9 cellular contexts compared by ENCODE assay signal in genomic region chr17:76562734-76563148, GRCh38. TPM values are rescaled to one million over a fixed set of nuclear protein-coding genes. Genes with fewer than 3 reads are reported as not detected.
A peak's percentile ranks its signal among the peaks of the same experiment; 100 is the strongest.
DNase-seq lines count a peak whose midpoint lies in the region; ATAC-seq, FAIRE-seq and TF ChIP-seq lines count a peak whose summit lies in the region.
"Had no signal": no experiment of that assay in that cellular context is flagged by ENCODE, and none has a peak within 500 bp of the region (broad histone marks: within the 10 kb centered on the region; RNA-seq: fewer than 3 reads in every experiment).

No MANE protein-coding gene starts in this region.

- peak overlapping the region; percentile 28 for H3K27ac Mint-ChIP-seq in endothelial cell (ENCODE audit: unreplicated experiment)

- TF ChIP-seq CTCF in endothelial cell (IDR thresholded peaks at IDR 0.05; ENCODE audit: unreplicated experiment) = no peak

- H3K4me3 ChIP-seq in SJSA1 = no peak overlapping the region

- peak overlapping the region; percentile 17 for H3K4me3 Mint-ChIP-seq in endothelial cell (ENCODE audit: unreplicated experiment)

- FAIRE-seq in urothelium cell line (lab: Jason Lieb, UNC) = no peak

- H3K9me3 ChIP-seq in SJSA1 (replicated peaks) = no peaks in the 10 kb centered on the region

- no peak overlapping the region for H3K27ac ChIP-seq in SJSA1

- DNase-seq in Daoy (ENCODE audit: low read depth) (peak; percentile 85), SJSA1 (ENCODE audit: low read depth in 1 of 2, low spot score in 2 of 2) (peak; percentile 83 to 86), endothelial cell (ENCODE audit: low spot score) (no peak), occipital lobe (lab: John Stamatoyannopoulos, UW) (peak; percentile 44), urothelium cell line (ENCODE audit: low spot score) (no peak), DMS153 treated with DMSO at 0.1 percent for 48 hours (lab: John Stamatoyannopoulos, UW; ENCODE audit: unreplicated experiment) (no peak), OCI-M1 (lab: John Stamatoyannopoulos, UW) (no peak)

- peaks cover 82% of the 10 kb centered on the region for H3K36me3 ChIP-seq in SJSA1

- peaks cover 22% of the 10 kb centered on the region for H3K4me1 Mint-ChIP-seq in endothelial cell (ENCODE audit: unreplicated experiment)

- no peaks in the 10 kb centered on the region for H3K27me3 ChIP-seq in SJSA1 (replicated peaks)

- peaks cover 3% of the 10 kb centered on the region for H3K27me3 Mint-ChIP-seq in endothelial cell (ENCODE audit: unreplicated experiment)

- H3K36me3 Mint-ChIP-seq in endothelial cell (ENCODE audit: low read depth, unreplicated experiment) = peaks cover 16% of the 10 kb centered on the region

- no peaks in the 10 kb centered on the region for H3K9me3 Mint-ChIP-seq in endothelial cell (ENCODE audit: unreplicated experiment)

- peaks cover 52% of the 10 kb centered on the region for H3K4me1 ChIP-seq in SJSA1 (replicated peaks)

- ATAC-seq in GM21528 (IDR thresholded peaks at IDR 0.05; ENCODE audit: low FRiP score, unreplicated experiment) = no peak

RNA-seq across cellular contexts. Expression of gene PRCD, which starts 22.9 kb away (rescaled TPM):
- total RNA-seq in Daoy (2014; rRNA removed; shearing (Covaris generic)) = 0.51 TPM in 1 of 2 replicates, not detected in the other
- 0.13 TPM in 1 of 2 replicates, not detected in the other for total RNA-seq in SJSA1 (2014; rRNA removed; shearing (Covaris generic))
- total RNA-seq in endothelial cell (ENCODE audit: unreplicated experiment) = 0.54 TPM
- 1.9 TPM for total RNA-seq in occipital lobe
- total RNA-seq: T-helper 1 cell treated with Interleukin-12 subunit alpha and Interleukin-12 subunit beta and Interleukin-4 antibody, amounts not matched to agents 30 ng/mL and 1 ng/mL, for 36 hours had no signal

RNA-seq across cellular contexts. Expression of gene ST6GALNAC2, which starts 22.9 kb away (rescaled TPM):
- total RNA-seq in Daoy (2014; rRNA removed; shearing (Covaris generic)) = 0.24 and 0.40 TPM in 2 replicates
- total RNA-seq in SJSA1 (2014; rRNA removed; shearing (Covaris generic)) = 0.84 TPM in 1 of 2 replicates, not detected in the other
- total RNA-seq in endothelial cell (ENCODE audit: unreplicated experiment) = 2.2 TPM
- total RNA-seq in occipital lobe = not detected
- total RNA-seq: T-helper 1 cell treated with Interleukin-12 subunit alpha and Interleukin-12 subunit beta and Interleukin-4 antibody, amounts not matched to agents 30 ng/mL and 1 ng/mL, for 36 hours had no signal

RNA-seq across cellular contexts. Expression of gene CYGB, which starts 25.2 kb away (rescaled TPM):
- 8.3 and 16.0 TPM in 2 replicates for total RNA-seq in Daoy (2014; rRNA removed; shearing (Covaris generic))
- total RNA-seq in SJSA1 (2014; rRNA removed; shearing (Covaris generic)) = 4.4 and 5.2 TPM in 2 replicates
- total RNA-seq in endothelial cell (ENCODE audit: unreplicated experiment) (0.51 TPM), occipital lobe (1.2 TPM)

Comparison
In these comparisons a context has a peak if more than half of its experiments do, and no peak if none do; other contexts are left out.
1. DNase-seq: peak in Daoy (single experiment), SJSA1 (2 of 2) and occipital lobe (single experiment); none in endothelial cell (single experiment), urothelium cell line (single experiment), DMS153 treated with DMSO at 0.1 percent for 48 hours (single experiment) and OCI-M1 (single experiment).